In the genomic region with DNA sequence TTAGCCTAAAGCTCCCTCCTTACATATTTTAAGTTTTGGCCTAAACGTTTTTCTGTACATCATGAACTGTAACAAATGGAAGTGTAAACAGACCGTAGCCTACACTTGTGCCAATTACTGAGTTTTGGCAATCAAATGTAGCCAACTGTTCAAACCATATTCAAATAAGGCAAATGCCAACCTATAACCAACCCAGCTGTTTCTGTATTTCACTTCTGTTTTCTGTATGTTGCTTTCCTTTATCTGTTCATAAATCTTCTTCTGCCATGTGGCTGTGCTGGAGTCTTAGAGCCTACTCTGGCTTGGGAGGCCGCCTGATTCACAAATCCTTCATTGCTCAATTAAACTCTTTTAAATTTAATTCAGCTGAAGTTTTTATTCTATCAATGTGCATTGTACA, we compare ENCODE assay signal across 18 cellular contexts. TPM values are rescaled to one million over a fixed set of nuclear protein-coding genes. Genes with fewer than 3 reads are reported as not detected.
DNase-seq lines count a peak whose midpoint lies in the region; ATAC-seq and TF ChIP-seq lines count a peak whose summit lies in the region.
"Had no signal": no experiment of that assay in that cellular context is flagged by ENCODE, and none has a peak within 500 bp of the region (broad histone marks: within the 10 kb centered on the region; RNA-seq: fewer than 3 reads in every experiment).

No MANE protein-coding gene starts in this region.

- H3K27me3 ChIP-seq in esophagus muscularis mucosa = peaks cover 0 to 3% (median 0%) of the 10 kb centered on the region in 4 donors
- H3K27me3 ChIP-seq: foreskin keratinocyte, pancreas had no signal

- DNase-seq in activated B cell treated with CpG ODN at 0.5 μM for 24 hours (no peak), type B pancreatic cell (ENCODE audit: extremely low spot score, unreplicated experiment) (no peak), esophagus muscularis mucosa (ENCODE audit: extremely low spot score) (no peak), NCI-H748 (lab: John Stamatoyannopoulos, UW; ENCODE audit: unreplicated experiment) (no peak), retina (no peak)
- DNase-seq: activated CD4-positive, CD25-positive, alpha-beta regulatory T cell; activated naive CD4-positive, alpha-beta T cell; CD4-positive, alpha-beta T cell; foreskin keratinocyte; NCI-H1092 treated with DMSO at 0.1 percent for 48 hours; pancreas; tibial artery had no signal

- no peaks in the 10 kb centered on the region for H3K36me3 ChIP-seq in esophagus muscularis mucosa
- H3K36me3 ChIP-seq: pancreas, tibial artery had no signal

- H3K4me3 Mint-ChIP-seq in activated B cell treated with CpG ODN at 0.5 μM for 24 hours (peak overlapping the region; percentile 39), type B pancreatic cell (no peak overlapping the region)
- H3K4me3 Mint-ChIP-seq: CD4-positive, alpha-beta T cell had no signal

- TF ChIP-seq EP300 in esophagus muscularis mucosa (IDR thresholded peaks at IDR 0.05) = no peak

- H3K4me1 Mint-ChIP-seq in activated B cell treated with CpG ODN at 0.5 μM for 24 hours (peaks cover 15% of the 10 kb centered on the region), type B pancreatic cell (ENCODE audit: unreplicated experiment) (no peaks in the 10 kb centered on the region)

- POLR2A ChIA-PET in activated B cell treated with CpG ODN at 0.5 μM for 24 hours (lab: Charles Lee) = no interaction called here

- H3K27ac ChIP-seq in esophagus muscularis mucosa (replicated peaks in 1 of 4) = no peak overlapping the region
- H3K27ac ChIP-seq: foreskin keratinocyte, pancreas, tibial artery had no signal

- H3K4me1 ChIP-seq in esophagus muscularis mucosa = no peaks in the 10 kb centered on the region
- H3K4me1 ChIP-seq: foreskin keratinocyte, pancreas, tibial artery had no signal

- intact Hi-C loops in activated B cell treated with CpG ODN at 0.5 μM for 24 hours (cut with micrococcal nuclease) (no loop called here), esophagus muscularis mucosa (cut with DNase I) (no loop called here)

- WGBS in esophagus muscularis mucosa = 54% methylated on average over 3 of the region's 3 CpGs

- no peaks in the 10 kb centered on the region for H3K36me3 Mint-ChIP-seq in activated B cell treated with CpG ODN at 0.5 μM for 24 hours (ENCODE audit: low read depth)
- no peaks in the 10 kb centered on the region for H3K36me3 Mint-ChIP-seq in type B pancreatic cell

- CTCF ChIA-PET in activated B cell treated with CpG ODN at 0.5 μM for 24 hours (lab: Charles Lee) = interaction anchor here (1.0 kb wide), 1 partner anchor 16 kb away, joined by 3 read pairs; no protein-coding TSS in a partner anchor

- H3K27ac Mint-ChIP-seq in activated B cell treated with CpG ODN at 0.5 μM for 24 hours (no peak overlapping the region), type B pancreatic cell (no peak overlapping the region)
- H3K27ac Mint-ChIP-seq: CD4-positive, alpha-beta T cell had no signal

- no peak overlapping the region for H3K4me3 ChIP-seq in esophagus muscularis mucosa
- H3K4me3 ChIP-seq: pancreas, tibial artery had no signal

- no peak for TF ChIP-seq CTCF in activated B cell treated with CpG ODN at 0.5 μM for 24 hours (IDR thresholded peaks at IDR 0.05)
- no peak for TF ChIP-seq CTCF in type B pancreatic cell (conservative IDR thresholded peaks at IDR 0.05)
- TF ChIP-seq CTCF in esophagus muscularis mucosa (IDR thresholded peaks at IDR 0.05) = no peak

- no peak for TF ChIP-seq POLR2A in esophagus muscularis mucosa (IDR thresholded peaks at IDR 0.05; ENCODE audit: low read depth)

- H3K27me3 Mint-ChIP-seq in activated B cell treated with CpG ODN at 0.5 μM for 24 hours (peaks cover 3% of the 10 kb centered on the region), type B pancreatic cell (peaks cover 10% of the 10 kb centered on the region)

- no peaks in the 10 kb centered on the region for H3K9me3 ChIP-seq in esophagus muscularis mucosa
- H3K9me3 ChIP-seq: pancreas, tibial artery had no signal

- peak; percentile 55 for ATAC-seq in GM18870 (IDR thresholded peaks at IDR 0.05; ENCODE audit: unreplicated experiment)
- ATAC-seq in HG02588 (IDR thresholded peaks at IDR 0.05; ENCODE audit: unreplicated experiment) = peak; percentile 62
- ATAC-seq in HG03457 (IDR thresholded peaks at IDR 0.05; ENCODE audit: unreplicated experiment) = peak; percentile 61
- no peak for ATAC-seq in activated B cell treated with CpG ODN at 0.5 μM for 24 hours (ENCODE audit: low read depth)
- ATAC-seq: foreskin keratinocyte, left lobe of liver, Panc1, pancreas had no signal

- H3K9me3 Mint-ChIP-seq in activated B cell treated with CpG ODN at 0.5 μM for 24 hours = no peaks in the 10 kb centered on the region
- no peaks in the 10 kb centered on the region for H3K9me3 Mint-ChIP-seq in type B pancreatic cell
- H3K9me3 Mint-ChIP-seq: CD4-positive, alpha-beta T cell had no signal

RNA-seq across cellular contexts. Expression of a gene that starts 6.9 kb away (rescaled TPM):
- total RNA-seq in activated B cell treated with CpG ODN at 0.5 μM for 24 hours (not detected in 2 replicates), type B pancreatic cell (ENCODE audit: low replicate concordance) (not detected in 2 replicates), esophagus muscularis mucosa (not detected)
- total RNA-seq: CD4-positive, alpha-beta T cell; cerebellum; foreskin keratinocyte; left lobe of liver; pancreas had no signal
